In genomic region chr3:171095063-171095462, GRCh38 we compare ENCODE assay signal across 12 cellular contexts.
A peak's percentile ranks its signal among the peaks of the same experiment; 100 is the strongest.
DNase-seq lines count a peak whose midpoint lies in the region; ATAC-seq lines count a peak whose summit lies in the region.
"Had no signal": no experiment of that assay in that cellular context is flagged by ENCODE, and none has a peak within 500 bp of the region (broad histone marks: within the 10 kb centered on the region; RNA-seq: fewer than 3 reads in every experiment).

No MANE protein-coding gene starts in this region.

- no peak for ATAC-seq in activated T-cell treated with anti-CD3 and anti-CD28 coated beads, Interleukin-2, amount 50 U/mL, for 72 hours (replicated peaks in 1 of 2)
- ATAC-seq in activated T-cell treated with anti-CD3 and anti-CD28 coated beads, Interleukin-2, amount 50 U/mL, for 4 hours = no peak
- ATAC-seq in HG02759 (IDR thresholded peaks at IDR 0.05; ENCODE audit: unreplicated experiment) (peak; percentile 99), HG03520 (IDR thresholded peaks at IDR 0.05; ENCODE audit: unreplicated experiment) (peak; percentile 95)
- ATAC-seq in stimulated activated naive CD8-positive, alpha-beta T cell treated with anti-CD3 and anti-CD28 coated beads, Interleukin-15, amount 100 ng/mL, for 72 hours = peak; percentile 39
- ATAC-seq: PC-3 had no signal

- no peak for DNase-seq in activated T-cell treated with anti-CD3 and anti-CD28 coated beads, Interleukin-2, amount 50 U/mL, for 72 hours
- DNase-seq in activated T-cell treated with anti-CD3 and anti-CD28 coated beads, Interleukin-2, amount 50 U/mL, for 4 hours = no peak
- DNase-seq in stimulated activated naive CD8-positive, alpha-beta T cell treated with anti-CD3 and anti-CD28 coated beads, Interleukin-15, amount 100 ng/mL, for 72 hours = no peak
- DNase-seq in DMS53 treated with DMSO at 0.1 percent for 48 hours (lab: John Stamatoyannopoulos, UW; ENCODE audit: unreplicated experiment) = no peak
- DNase-seq in A172 (ENCODE audit: low spot score) = no peak
- DNase-seq in NCI-H524 treated with DMSO at 0.1 percent for 48 hours (lab: John Stamatoyannopoulos, UW) = no peak
- DNase-seq: EL, HCEC 1CT, PC-3 had no signal

- H3K4me3 Mint-ChIP-seq in activated T-cell treated with anti-CD3 and anti-CD28 coated beads, Interleukin-2, amount 50 U/mL, for 72 hours = no peak overlapping the region
- H3K4me3 Mint-ChIP-seq in activated T-cell treated with anti-CD3 and anti-CD28 coated beads, Interleukin-2, amount 50 U/mL, for 4 hours = no peak overlapping the region
- no peak overlapping the region for H3K4me3 Mint-ChIP-seq in stimulated activated naive CD8-positive, alpha-beta T cell treated with anti-CD3 and anti-CD28 coated beads, Interleukin-15, amount 100 ng/mL, for 72 hours

- no peaks in the 10 kb centered on the region for H3K9me3 Mint-ChIP-seq in activated T-cell treated with anti-CD3 and anti-CD28 coated beads, Interleukin-2, amount 50 U/mL, for 72 hours
- no peaks in the 10 kb centered on the region for H3K9me3 Mint-ChIP-seq in activated T-cell treated with anti-CD3 and anti-CD28 coated beads, Interleukin-2, amount 50 U/mL, for 4 hours
- no peaks in the 10 kb centered on the region for H3K9me3 Mint-ChIP-seq in stimulated activated naive CD8-positive, alpha-beta T cell treated with anti-CD3 and anti-CD28 coated beads, Interleukin-15, amount 100 ng/mL, for 72 hours
- H3K9me3 Mint-ChIP-seq: activated T-helper 2 cell treated with anti-CD3 and anti-CD28 coated beads, Interferon-gamma antibody, Interleukin-2, Interleukin-4, amounts not matched to agents 10 μg/mL and 5 μg/mL and 100 μg/mL, durations not matched to agents 14 hours and 24 hours and 36 hours had no signal

- H3K36me3 Mint-ChIP-seq in activated T-cell treated with anti-CD3 and anti-CD28 coated beads, Interleukin-2, amount 50 U/mL, for 72 hours (ENCODE audit: insufficient read depth in 2 of 2) = peaks cover 7 to 8% of the 10 kb centered on the region in 2 donors
- H3K36me3 Mint-ChIP-seq in activated T-cell treated with anti-CD3 and anti-CD28 coated beads, Interleukin-2, amount 50 U/mL, for 4 hours (ENCODE audit: insufficient read depth) = peaks cover 54% of the 10 kb centered on the region

- H3K27me3 Mint-ChIP-seq in activated T-cell treated with anti-CD3 and anti-CD28 coated beads, Interleukin-2, amount 50 U/mL, for 72 hours (ENCODE audit: low read depth) = no peaks in the 10 kb centered on the region
- no peaks in the 10 kb centered on the region for H3K27me3 Mint-ChIP-seq in activated T-cell treated with anti-CD3 and anti-CD28 coated beads, Interleukin-2, amount 50 U/mL, for 4 hours (ENCODE audit: low read depth)
- no peaks in the 10 kb centered on the region for H3K27me3 Mint-ChIP-seq in stimulated activated naive CD8-positive, alpha-beta T cell treated with anti-CD3 and anti-CD28 coated beads, Interleukin-15, amount 100 ng/mL, for 72 hours

- peak overlapping the region; percentile 41 for H3K27ac Mint-ChIP-seq in activated T-cell treated with anti-CD3 and anti-CD28 coated beads, Interleukin-2, amount 50 U/mL, for 72 hours
- no peak overlapping the region for H3K27ac Mint-ChIP-seq in stimulated activated naive CD8-positive, alpha-beta T cell treated with anti-CD3 and anti-CD28 coated beads, Interleukin-15, amount 100 ng/mL, for 72 hours
- H3K27ac Mint-ChIP-seq: activated T-helper 2 cell treated with anti-CD3 and anti-CD28 coated beads, Interferon-gamma antibody, Interleukin-2, Interleukin-4, amounts not matched to agents 10 μg/mL and 5 μg/mL and 100 μg/mL, durations not matched to agents 14 hours and 24 hours and 36 hours had no signal

- no peaks in the 10 kb centered on the region for H3K4me1 Mint-ChIP-seq in activated T-cell treated with anti-CD3 and anti-CD28 coated beads, Interleukin-2, amount 50 U/mL, for 72 hours (ENCODE audit: low read depth)
- H3K4me1 Mint-ChIP-seq in activated T-cell treated with anti-CD3 and anti-CD28 coated beads, Interleukin-2, amount 50 U/mL, for 4 hours (ENCODE audit: low read depth) = no peaks in the 10 kb centered on the region
- H3K4me1 Mint-ChIP-seq in stimulated activated naive CD8-positive, alpha-beta T cell treated with anti-CD3 and anti-CD28 coated beads, Interleukin-15, amount 100 ng/mL, for 72 hours = peaks cover 2% of the 10 kb centered on the region

Comparison
In these comparisons a context has a peak if more than half of its experiments do, and no peak if none do; other contexts are left out.
1. ATAC-seq: peak in HG02759 (single experiment), HG03520 (single experiment) and stimulated activated naive CD8-positive, alpha-beta T cell treated with anti-CD3 and anti-CD28 coated beads, Interleukin-15, amount 100 ng/mL, for 72 hours (single experiment); none in activated T-cell treated with anti-CD3 and anti-CD28 coated beads, Interleukin-2, amount 50 U/mL, for 72 hours (0 of 2) and activated T-cell treated with anti-CD3 and anti-CD28 coated beads, Interleukin-2, amount 50 U/mL, for 4 hours (0 of 2).